Comparison of ENCODE assay signal across 9 cellular contexts in the genomic region with DNA sequence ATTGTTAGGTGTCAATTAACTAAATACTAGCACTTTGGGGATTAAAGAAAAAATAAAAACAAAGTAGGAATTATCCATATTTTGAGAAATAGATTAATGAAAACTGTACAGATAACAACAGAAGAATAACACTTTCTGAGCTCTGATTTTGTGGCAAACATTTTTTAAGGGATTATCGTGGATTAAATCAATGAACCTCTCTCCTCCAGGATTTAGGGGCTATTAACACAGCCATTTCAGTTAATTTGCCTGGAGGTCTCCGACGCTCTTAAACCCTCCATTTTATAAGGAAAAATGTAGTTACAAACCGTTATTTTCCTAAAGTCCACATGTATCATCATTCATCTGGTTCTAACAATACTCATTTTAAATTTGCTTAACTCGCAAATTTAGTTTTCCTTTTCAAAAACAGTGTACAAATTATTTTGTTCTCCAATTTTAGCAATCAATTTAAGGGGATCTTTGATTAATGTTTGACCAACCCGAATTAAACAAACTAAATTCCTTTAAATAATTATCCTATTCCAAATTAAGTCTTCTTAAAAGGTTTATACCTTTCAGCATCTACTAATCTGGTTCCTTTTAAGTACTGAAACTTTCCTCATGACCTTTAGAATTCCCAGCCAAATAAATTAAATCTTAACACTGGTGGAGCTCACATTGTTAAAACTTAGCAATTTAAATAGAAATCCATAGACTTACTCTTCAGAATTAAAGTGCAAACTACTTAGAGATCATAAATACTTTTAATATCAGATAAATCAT. TPM values are rescaled to one million over a fixed set of nuclear protein-coding genes. Genes with fewer than 3 reads are reported as not detected.
DNase-seq lines count a peak whose midpoint lies in the region; ATAC-seq, FAIRE-seq and TF ChIP-seq lines count a peak whose summit lies in the region.
"Had no signal": no experiment of that assay in that cellular context is flagged by ENCODE, and none has a peak within 500 bp of the region (broad histone marks: within the 10 kb centered on the region; RNA-seq: fewer than 3 reads in every experiment).

No MANE protein-coding gene starts in this region.

- H3K4me1 ChIP-seq in SJSA1 (replicated peaks) (peaks cover 24% of the 10 kb centered on the region), endothelial cell of umbilical vein (ENCODE audit: control insufficient read depth, extremely low read depth, insufficient read depth, low read length) (peaks cover 18% of the 10 kb centered on the region)

- no peak overlapping the region for H2AFZ ChIP-seq in endothelial cell of umbilical vein (ENCODE audit: low read depth, low read length)

- H3K9ac ChIP-seq in endothelial cell of umbilical vein (replicated peaks; ENCODE audit: extremely low read depth, insufficient read depth, low read length): peak overlapping the region; percentile 77

- H3K27ac Mint-ChIP-seq in progenitor cell of endocrine pancreas: peak overlapping the region; percentile 98

- no peaks in the 10 kb centered on the region for H3K9me3 Mint-ChIP-seq in progenitor cell of endocrine pancreas (ENCODE audit: low read depth)

- FAIRE-seq in endothelial cell of umbilical vein (lab: Jason Lieb, UNC): no peak

- intact Hi-C loops in endothelial cell of umbilical vein (cut with micrococcal nuclease): loop anchor here (1.0 to 5.0 kb wide), 6 partner anchors 10 to 369 kb away; a partner anchor contains a TSS

- H3K4me1 Mint-ChIP-seq in progenitor cell of endocrine pancreas (ENCODE audit: low read depth): peaks cover 12% of the 10 kb centered on the region

- peak overlapping the region; percentile 90 for H3K4me2 ChIP-seq in endothelial cell of umbilical vein (ENCODE audit: insufficient read depth, low read length)

- peak overlapping the region; percentile 95 for H3K4me3 Mint-ChIP-seq in progenitor cell of endocrine pancreas (ENCODE audit: low read depth)

- peaks cover 37% of the 10 kb centered on the region for H3K27me3 ChIP-seq in SJSA1 (replicated peaks)
- peaks cover 2 to 9% of the 10 kb centered on the region in 2 experiments for H3K27me3 ChIP-seq in endothelial cell of umbilical vein (ENCODE audit: control insufficient read depth in 2 of 2, insufficient read depth in 2 of 2, low read length in 2 of 2)

- H3K9me3 ChIP-seq in SJSA1 (replicated peaks) (no peaks in the 10 kb centered on the region), endothelial cell of umbilical vein (replicated peaks; ENCODE audit: control insufficient read depth, insufficient read depth, low read length) (no peaks in the 10 kb centered on the region)

- CTCF ChIA-PET in endothelial cell of umbilical vein (lab: Charles Lee): interaction anchor here (1.1 to 5.1 kb wide), 3 partner anchors 15 to 457 kb away, joined by 4 to 36 read pairs (median 9); a partner anchor contains a TSS

- POLR2A ChIA-PET in endothelial cell of umbilical vein (lab: Charles Lee): no interaction called here

- no TSS peak for BruUV-seq in endothelial cell of umbilical vein (replicated peaks; lab: Mats Ljungman, UMichigan)

- dilution Hi-C loops in endothelial cell of umbilical vein (cut with MboI; ENCODE audit: extremely low pct_ligation_motif_present, low sequenced_read_pairs): no loop called here

- H3K4me3 ChIP-seq in GM12875 (ENCODE audit: low read depth, low read length) (peak overlapping the region; percentile 75), SJSA1 (peak overlapping the region; percentile 45; the same call in 1 of the 2 replicates), endothelial cell of umbilical vein (replicated peaks in 1 of 3; ENCODE audit: insufficient read depth in 1 of 3, low read depth in 1 of 3, low read length in 3 of 3) (peak overlapping the region in 2 of 3 experiments; percentile 36 to 71)

- H3K36me3 ChIP-seq in SJSA1: no peaks in the 10 kb centered on the region
- no peaks in the 10 kb centered on the region for H3K36me3 ChIP-seq in endothelial cell of umbilical vein (ENCODE audit: control insufficient read depth in 2 of 2, extremely low read depth in 1 of 2, insufficient read depth in 2 of 2, low read length in 2 of 2)

- H4K20me1 ChIP-seq in endothelial cell of umbilical vein (replicated peaks; ENCODE audit: control insufficient read depth, extremely low read depth, insufficient read depth, low read length): no peaks in the 10 kb centered on the region

- H3K9me1 ChIP-seq in endothelial cell of umbilical vein (replicated peaks; ENCODE audit: control insufficient read depth, extremely low read depth, insufficient read depth, low read length): no peaks in the 10 kb centered on the region

- H3K27ac ChIP-seq in SJSA1: no peak overlapping the region
- H3K27ac ChIP-seq in endothelial cell of umbilical vein (ENCODE audit: insufficient read depth, low read depth, low read length): peak overlapping the region; percentile 36

- H3K36me3 Mint-ChIP-seq in progenitor cell of endocrine pancreas (ENCODE audit: insufficient read depth): peaks cover 3% of the 10 kb centered on the region

- DNase-seq in SJSA1 (ENCODE audit: low read depth in 1 of 2, low spot score in 2 of 2) (no peak), endothelial cell of umbilical vein (ENCODE audit: low read depth, low spot score) (no peak), progenitor cell of endocrine pancreas (ENCODE audit: low spot score, unreplicated experiment) (no peak)
- no peak for DNase-seq in activated CD8-positive, alpha-beta memory T cell treated with anti-CD3 and anti-CD28 coated beads, Interleukin-2, amount 50 U/mL, for 48 hours

- no peak for TF ChIP-seq POLR2A in endothelial cell of umbilical vein (IDR thresholded peaks at IDR 0.05; ENCODE audit: low read depth, low read length)

- peaks cover 9% of the 10 kb centered on the region for H3K27me3 Mint-ChIP-seq in progenitor cell of endocrine pancreas

- H3K79me2 ChIP-seq in endothelial cell of umbilical vein (ENCODE audit: control insufficient read depth, insufficient read depth, low read length): no peaks in the 10 kb centered on the region

- ATAC-seq in GM19455 (IDR thresholded peaks at IDR 0.05; ENCODE audit: unreplicated experiment): no peak
- ATAC-seq in HG03045 (IDR thresholded peaks at IDR 0.05; ENCODE audit: unreplicated experiment): no peak
- no peak for ATAC-seq in HG02973 (IDR thresholded peaks at IDR 0.05; ENCODE audit: unreplicated experiment)

- TF ChIP-seq CTCF in GM12875 (IDR thresholded peaks at IDR 0.05; ENCODE audit: borderline replicate concordance, insufficient read depth, low read depth, low read length) (no peak), endothelial cell of umbilical vein (IDR thresholded peaks at IDR 0.05; ENCODE audit: extremely low read depth in 1 of 2, insufficient read depth in 1 of 2, low read depth in 1 of 2, low read length in 2 of 2) (no peak), progenitor cell of endocrine pancreas (IDR thresholded peaks at IDR 0.05; ENCODE audit: unreplicated experiment) (no peak)

TF ChIP-seq in endothelial cell of umbilical vein, 7 proteins besides CTCF, POLR2A, EP300 and RAD21:
- no peak for TF ChIP-seq JUN (IDR thresholded peaks at IDR 0.05; ENCODE audit: borderline replicate concordance, insufficient read depth, insufficient read length, low read depth)
- TF ChIP-seq, protein P1, sequence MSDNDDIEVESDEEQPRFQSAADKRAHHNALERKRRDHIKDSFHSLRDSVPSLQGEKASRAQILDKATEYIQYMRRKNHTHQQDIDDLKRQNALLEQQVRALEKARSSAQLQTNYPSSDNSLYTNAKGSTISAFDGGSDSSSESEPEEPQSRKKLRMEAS (IDR thresholded peaks at IDR 0.05; ENCODE audit: insufficient read depth, insufficient read length): no peak
- no peak for TF ChIP-seq GATA2 (IDR thresholded peaks at IDR 0.05; ENCODE audit: insufficient read depth, insufficient read length, low read depth, low read length)
- TF ChIP-seq POLR2AphosphoS5 (IDR thresholded peaks at IDR 0.05; ENCODE audit: insufficient read depth, low read depth, low read length): no peak
- TF ChIP-seq FOS (IDR thresholded peaks at IDR 0.05; ENCODE audit: borderline replicate concordance, insufficient read depth, low read length): no peak
- no peak for TF ChIP-seq EZH2 (IDR thresholded peaks at IDR 0.05; ENCODE audit: borderline replicate concordance, low read depth, low read length, severe bottlenecking)
- TF ChIP-seq MYC (IDR thresholded peaks at IDR 0.05; ENCODE audit: low read depth, low read length): no peak

RNA-seq across cellular contexts. Expression of a gene that starts 30.7 kb away (rescaled TPM):
- 25.0 and 36.4 TPM in 2 replicates for total RNA-seq in SJSA1 (2014; rRNA removed; shearing (Covaris generic))
- total RNA-seq in endothelial cell of umbilical vein (86.4 and 87.1 TPM in 2 replicates), progenitor cell of endocrine pancreas (94.8 and 98.6 TPM in 2 replicates)
- 48.0 and 48.7 TPM in 2 replicates for polyA plus RNA-seq in endothelial cell of umbilical vein
- polyA plus RNA-seq in endothelial cell of umbilical vein (2011; cell fraction: cytosol; rRNA removed): 42.8 and 50.9 TPM in 2 replicates
- 15.7 and 19.5 TPM in 2 replicates for polyA plus RNA-seq in endothelial cell of umbilical vein (2011; cell fraction: nucleus; rRNA removed)
- 60.7 and 77.6 TPM in 2 replicates for polyA plus RNA-seq in endothelial cell of umbilical vein (2012)
- polyA minus RNA-seq in endothelial cell of umbilical vein: 36.6 and 52.6 TPM in 2 replicates
- polyA minus RNA-seq in endothelial cell of umbilical vein (2011; cell fraction: cytosol; rRNA and poly(A)+ RNA removed): 47.9 TPM
- polyA minus RNA-seq in endothelial cell of umbilical vein (2011; cell fraction: nucleus; rRNA and poly(A)+ RNA removed): 4.3 and 6.1 TPM in 2 replicates

RNA-seq across cellular contexts. Expression of a gene that starts 39.8 kb away (rescaled TPM):
- not detected in 2 replicates for total RNA-seq in SJSA1 (2014; rRNA removed; shearing (Covaris generic))
- not detected in 2 replicates for total RNA-seq in endothelial cell of umbilical vein
- polyA plus RNA-seq in endothelial cell of umbilical vein: not detected in 2 replicates
- not detected in 2 replicates for polyA plus RNA-seq in endothelial cell of umbilical vein (2011; cell fraction: cytosol; rRNA removed)
- not detected in 2 replicates for polyA plus RNA-seq in endothelial cell of umbilical vein (2011; cell fraction: nucleus; rRNA removed)
- polyA plus RNA-seq in endothelial cell of umbilical vein (2012): 0.09 and 0.14 TPM in 2 replicates
- polyA minus RNA-seq in endothelial cell of umbilical vein: not detected in 2 replicates
- polyA minus RNA-seq in endothelial cell of umbilical vein (2011; cell fraction: cytosol; rRNA and poly(A)+ RNA removed): not detected
- not detected in 2 replicates for polyA minus RNA-seq in endothelial cell of umbilical vein (2011; cell fraction: nucleus; rRNA and poly(A)+ RNA removed)
- 20.5 and 20.8 TPM in 2 replicates for total RNA-seq in progenitor cell of endocrine pancreas
- total RNA-seq: M059J had no signal

RNA-seq across cellular contexts. Expression of a gene that starts 49.8 kb away (rescaled TPM):
- total RNA-seq in SJSA1 (2014; rRNA removed; shearing (Covaris generic)): 24.3 and 31.1 TPM in 2 replicates
- total RNA-seq in endothelial cell of umbilical vein (25.2 and 28.8 TPM in 2 replicates), progenitor cell of endocrine pancreas (41.1 and 42.4 TPM in 2 replicates)
- polyA plus RNA-seq in endothelial cell of umbilical vein: 11.5 and 11.7 TPM in 2 replicates
- 6.5 and 9.0 TPM in 2 replicates for polyA plus RNA-seq in endothelial cell of umbilical vein (2011; cell fraction: cytosol; rRNA removed)
- 24.3 and 26.2 TPM in 2 replicates for polyA plus RNA-seq in endothelial cell of umbilical vein (2011; cell fraction: nucleus; rRNA removed)
- polyA plus RNA-seq in endothelial cell of umbilical vein (2012): 9.5 and 10.3 TPM in 2 replicates
- 13.9 and 14.6 TPM in 2 replicates for polyA minus RNA-seq in endothelial cell of umbilical vein
- polyA minus RNA-seq in endothelial cell of umbilical vein (2011; cell fraction: cytosol; rRNA and poly(A)+ RNA removed): 12.6 TPM
- 14.3 and 17.3 TPM in 2 replicates for polyA minus RNA-seq in endothelial cell of umbilical vein (2011; cell fraction: nucleus; rRNA and poly(A)+ RNA removed)

Comparison
In these comparisons a context has a peak if more than half of its experiments do, and no peak if none do; other contexts are left out.
1. RNA of a gene that starts 39.8 kb away (total RNA-seq): 20.5 to 20.8 TPM in progenitor cell of endocrine pancreas; not detected in SJSA1 and not detected in endothelial cell of umbilical vein; every median in the first group is over 10 times any median in the second.
2. Peak in every context shown above with its lines, with median percentiles within 50 percentile points of each other: H3K4me3 ChIP-seq.